8 cellular contexts compared by ENCODE assay signal in genomic region chr2:181430406-181431199, GRCh38. TPM values are rescaled to one million over a fixed set of nuclear protein-coding genes. Genes with fewer than 3 reads are reported as not detected.
DNase-seq lines count a peak whose midpoint lies in the region; ATAC-seq and TF ChIP-seq lines count a peak whose summit lies in the region.

No MANE protein-coding gene starts in this region.

- H3K9me3 ChIP-seq in transverse colon = no peaks in the 10 kb centered on the region

- H3K27ac Mint-ChIP-seq in activated naive CD4-positive, alpha-beta T cell treated with anti-CD3 and anti-CD28 coated beads for 36 hours = no peak overlapping the region

- H3K27me3 ChIP-seq in transverse colon = no peaks in the 10 kb centered on the region

- H3K4me1 Mint-ChIP-seq in activated naive CD4-positive, alpha-beta T cell treated with anti-CD3 and anti-CD28 coated beads for 36 hours (ENCODE audit: low read depth) = peaks cover 24% of the 10 kb centered on the region

- H3K27me3 Mint-ChIP-seq in activated naive CD4-positive, alpha-beta T cell treated with anti-CD3 and anti-CD28 coated beads for 36 hours (ENCODE audit: low read depth) = no peaks in the 10 kb centered on the region

- intact Hi-C loops in activated naive CD4-positive, alpha-beta T cell treated with anti-CD3 and anti-CD28 coated beads for 36 hours (cut with micrococcal nuclease) = loop anchor here (1.0 to 2.0 kb wide), 3 partner anchors 27 to 284 kb away; partner anchors contain the start of gene ITGA4
- intact Hi-C loops in transverse colon (cut with DNase I; ENCODE audit: low total_unique reads) = no loop called here

- H3K9me3 Mint-ChIP-seq in activated naive CD4-positive, alpha-beta T cell treated with anti-CD3 and anti-CD28 coated beads for 36 hours = no peaks in the 10 kb centered on the region

- TF ChIP-seq CTCF in transverse colon (IDR thresholded peaks at IDR 0.05) = peak; percentile 13 to 35 (median 20)

- no peaks in the 10 kb centered on the region for H3K36me3 ChIP-seq in transverse colon

- H3K4me3 ChIP-seq in transverse colon = no peak overlapping the region

- ATAC-seq in HG02759 (IDR thresholded peaks at IDR 0.05; ENCODE audit: unreplicated experiment) = no peak
- ATAC-seq in HG03039 (IDR thresholded peaks at IDR 0.05; ENCODE audit: unreplicated experiment) = no peak

- no peaks in the 10 kb centered on the region for H3K4me1 ChIP-seq in transverse colon

- no peak overlapping the region for H3K4me3 Mint-ChIP-seq in activated naive CD4-positive, alpha-beta T cell treated with anti-CD3 and anti-CD28 coated beads for 36 hours

- TF ChIP-seq POLR2A in transverse colon (IDR thresholded peaks at IDR 0.05) = no peak

- DNase-seq in activated naive CD4-positive, alpha-beta T cell treated with anti-CD3 and anti-CD28 coated beads for 36 hours = peak; percentile 27
- no peak for DNase-seq in activated naive CD4-positive, alpha-beta T cell (lab: John Stamatoyannopoulos, UW)
- DNase-seq in NOMO-1 treated with dmso at 0.1 percent for 144 hours (lab: John Stamatoyannopoulos, UW; ENCODE audit: unreplicated experiment) (peak; percentile 51), dermis blood vessel endothelial cell (peak; percentile 32), transverse colon (no peak), cortex of kidney (lab: John Stamatoyannopoulos, UW) (no peak)

- 65 to 78% methylated on average over 2 to 3 of the region's 3 CpGs for WGBS in transverse colon (ENCODE audit: low coverage in 1 of 2), 2 donors

- CTCF ChIA-PET in activated naive CD4-positive, alpha-beta T cell treated with anti-CD3 and anti-CD28 coated beads for 36 hours (lab: Charles Lee) = interaction anchor here (1.1 to 2.1 kb wide), 8 partner anchors 9 to 326 kb away, joined by 4 to 10 read pairs (median 4); no protein-coding TSS in a partner anchor

- no peak overlapping the region for H3K27ac ChIP-seq in transverse colon

- no peak for TF ChIP-seq EP300 in transverse colon (IDR thresholded peaks at IDR 0.05; ENCODE audit: low read depth)

- peaks cover 1% of the 10 kb centered on the region for H3K36me3 Mint-ChIP-seq in activated naive CD4-positive, alpha-beta T cell treated with anti-CD3 and anti-CD28 coated beads for 36 hours (ENCODE audit: low read depth)

- in situ Hi-C loops in transverse colon (cut with MboI; ENCODE audit: low pct_ligation_motif_present in 1 of 4, low pct_unique_long_range_greater_than_20kb in 1 of 4, low sequenced_read_pairs in 3 of 4) = no loop called here

RNA-seq across cellular contexts. Expression of gene ITGA4, which starts 26.6 kb away (rescaled TPM):
- 10 to 100 TPM; 26.6 to 27.8 TPM for total RNA-seq in activated naive CD4-positive, alpha-beta T cell treated with anti-CD3 and anti-CD28 coated beads for 36 hours
- total RNA-seq in dermis blood vessel endothelial cell = 0.60 and 1.0 TPM in 2 replicates
- total RNA-seq in transverse colon = 10 to 100 TPM in 1 of 4 donors, 1 to 10 TPM in 3; 1.1 to 30.8 (median 5.1) TPM

Comparison
In these comparisons a context has a peak if more than half of its experiments do, and no peak if none do; other contexts are left out.
1. DNase-seq: peak in activated naive CD4-positive, alpha-beta T cell treated with anti-CD3 and anti-CD28 coated beads for 36 hours (single experiment), NOMO-1 treated with dmso at 0.1 percent for 144 hours (single experiment) and dermis blood vessel endothelial cell (single experiment); none in activated naive CD4-positive, alpha-beta T cell (0 of 4), transverse colon (single experiment) and cortex of kidney (single experiment).